ENCODE assay signal across 18 cellular contexts in genomic region chr10:44756235-44756634, GRCh38.
DNase-seq lines count a peak whose midpoint lies in the region; ATAC-seq and TF ChIP-seq lines count a peak whose summit lies in the region.
"Had no signal": no experiment of that assay in that cellular context is flagged by ENCODE, and none has a peak within 500 bp of the region (broad histone marks: within the 10 kb centered on the region; RNA-seq: fewer than 3 reads in every experiment).

No MANE protein-coding gene starts in this region.

- peak overlapping the region; percentile 58 for H3K4me2 ChIP-seq in PC-3 (ENCODE audit: low read length)

- H3K9me2 ChIP-seq in PC-3 (replicated peaks; ENCODE audit: low read length): no peaks in the 10 kb centered on the region

- peaks cover 38% of the 10 kb centered on the region for H3K4me1 ChIP-seq in PC-3 (ENCODE audit: insufficient read depth, low read length)
- H3K4me1 ChIP-seq: BE2C had no signal

- H4K20me1 ChIP-seq in PC-3 (ENCODE audit: low read length): no peaks in the 10 kb centered on the region

- peak overlapping the region; percentile 6 for H2AFZ ChIP-seq in PC-3 (ENCODE audit: low read length)

- no peaks in the 10 kb centered on the region for H3K36me3 ChIP-seq in PC-3 (ENCODE audit: low read depth, low read length)
- H3K36me3 ChIP-seq: BE2C, prostate gland had no signal

- H3K79me2 ChIP-seq in PC-3 (ENCODE audit: low read length): no peaks in the 10 kb centered on the region

- peak overlapping the region; percentile 85 for H3K27ac ChIP-seq in PC-3 (ENCODE audit: low read length)
- H3K27ac ChIP-seq: prostate gland, VCaP had no signal

- H3K9me3 ChIP-seq in PC-3 (ENCODE audit: low read length): no peaks in the 10 kb centered on the region
- H3K9me3 ChIP-seq: BE2C, prostate gland had no signal

- no TSS peak for BruUV-seq in PC-3 (replicated peaks; lab: Mats Ljungman, UMichigan)

- no peaks in the 10 kb centered on the region for H3K27me3 Mint-ChIP-seq in nephron (ENCODE audit: low read depth)

- TF ChIP-seq CTCF in PC-3 (conservative IDR thresholded peaks at IDR 0.05; ENCODE audit: low read depth, low read length): no peak
- no peak for TF ChIP-seq CTCF in epithelial cell of esophagus (IDR thresholded peaks at IDR 0.05; ENCODE audit: insufficient read depth, low read depth, low read length, missing control alignments)
- no peak for TF ChIP-seq CTCF in nephron (IDR thresholded peaks at IDR 0.05; ENCODE audit: unreplicated experiment in 3 of 3)

- intact Hi-C loops in PC-3 (cut with micrococcal nuclease) (loop anchor here (10.0 kb wide), 1 partner anchor 79 kb away; no protein-coding TSS in a partner anchor), head of caudate nucleus (cut with DNase I) (no loop called here)

- peaks cover 69% of the 10 kb centered on the region for H3K4me1 Mint-ChIP-seq in nephron
- H3K4me1 Mint-ChIP-seq: activated naive CD8-positive, alpha-beta T cell treated with anti-CD3 and anti-CD28 coated beads, Interleukin-2, amount 50 U/mL, for 24 hours had no signal

- DNase-seq in Daoy (ENCODE audit: low read depth) (peak; percentile 78), PC-3 (peak; percentile 86), epithelial cell of esophagus (ENCODE audit: low read depth) (peak; percentile 61), head of caudate nucleus (no peak), Ammon's horn (ENCODE audit: low spot score) (no peak)
- DNase-seq: activated naive CD8-positive, alpha-beta T cell treated with anti-CD3 and anti-CD28 coated beads, Interleukin-2, amount 50 U/mL, for 24 hours; BE2C; DMS 273 treated with DMSO at 0.1 percent for 48 hours; NCI-H2081; NCI-H526 treated with DMSO at 0.1 percent for 48 hours had no signal

- H3K9ac ChIP-seq in PC-3 (ENCODE audit: low read length): peak overlapping the region; percentile 45

- POLR2A ChIA-PET in PC-3 (lab: Charles Lee; ENCODE audit: unreplicated experiment): no interaction called here

- H3K36me3 Mint-ChIP-seq in nephron (ENCODE audit: low read depth): no peaks in the 10 kb centered on the region

- ATAC-seq in PC-3: no peak
- no peak for ATAC-seq in GM19035 (IDR thresholded peaks at IDR 0.05; ENCODE audit: unreplicated experiment)
- ATAC-seq in GM19395 (IDR thresholded peaks at IDR 0.05; ENCODE audit: unreplicated experiment): no peak
- ATAC-seq: activated naive CD8-positive, alpha-beta T cell treated with anti-CD3 and anti-CD28 coated beads, Interleukin-2, amount 50 U/mL, for 24 hours; left lobe of liver; Panc1 had no signal

- H3K9me3 Mint-ChIP-seq in nephron: no peaks in the 10 kb centered on the region
- H3K9me3 Mint-ChIP-seq: activated naive CD8-positive, alpha-beta T cell treated with anti-CD3 and anti-CD28 coated beads, Interleukin-2, amount 50 U/mL, for 24 hours; activated T-helper 1 cell treated with anti-CD3 and anti-CD28 coated beads, Interleukin-12 subunit alpha, Interleukin-12 subunit beta, Interleukin-2, Interleukin-4 antibody, amounts not matched to agents 30 ng/mL and 10 ng/mL and 1 ng/mL, durations not matched to agents 14 hours and 24 hours and 36 hours had no signal

- H3F3A ChIP-seq in PC-3 (ENCODE audit: low read length, unreplicated experiment): no peaks in the 10 kb centered on the region

- H3K4me3 ChIP-seq in PC-3 (ENCODE audit: low read length) (peak overlapping the region; percentile 21; the same call in 1 of the 2 replicates), epithelial cell of esophagus (ENCODE audit: low read length) (no peak overlapping the region)
- H3K4me3 ChIP-seq: prostate gland had no signal

- CTCF ChIA-PET in PC-3 (lab: Charles Lee): no interaction called here

- no peak overlapping the region for H3K4me3 Mint-ChIP-seq in nephron
- H3K4me3 Mint-ChIP-seq: activated naive CD8-positive, alpha-beta T cell treated with anti-CD3 and anti-CD28 coated beads, Interleukin-2, amount 50 U/mL, for 24 hours; activated T-helper 1 cell treated with anti-CD3 and anti-CD28 coated beads, Interleukin-12 subunit alpha, Interleukin-12 subunit beta, Interleukin-2, Interleukin-4 antibody, amounts not matched to agents 30 ng/mL and 10 ng/mL and 1 ng/mL, durations not matched to agents 14 hours and 24 hours and 36 hours had no signal

- peak overlapping the region in 2 of 3 experiments; percentile 67 to 84 for H3K27ac Mint-ChIP-seq in nephron
- H3K27ac Mint-ChIP-seq: activated naive CD8-positive, alpha-beta T cell treated with anti-CD3 and anti-CD28 coated beads, Interleukin-2, amount 50 U/mL, for 24 hours; activated T-helper 1 cell treated with anti-CD3 and anti-CD28 coated beads, Interleukin-12 subunit alpha, Interleukin-12 subunit beta, Interleukin-2, Interleukin-4 antibody, amounts not matched to agents 30 ng/mL and 10 ng/mL and 1 ng/mL, durations not matched to agents 14 hours and 24 hours and 36 hours had no signal

- H3K27me3 ChIP-seq in PC-3 (ENCODE audit: low read length): no peaks in the 10 kb centered on the region
- H3K27me3 ChIP-seq: BE2C had no signal

Comparison
In these comparisons a context has a peak if more than half of its experiments do, and no peak if none do; other contexts are left out.
1. DNase-seq: peak in Daoy (single experiment), PC-3 (single experiment) and epithelial cell of esophagus (single experiment); none in head of caudate nucleus (0 of 42) and Ammon's horn (single experiment).